1 cellular context compared by ENCODE assay signal in the genomic region with DNA sequence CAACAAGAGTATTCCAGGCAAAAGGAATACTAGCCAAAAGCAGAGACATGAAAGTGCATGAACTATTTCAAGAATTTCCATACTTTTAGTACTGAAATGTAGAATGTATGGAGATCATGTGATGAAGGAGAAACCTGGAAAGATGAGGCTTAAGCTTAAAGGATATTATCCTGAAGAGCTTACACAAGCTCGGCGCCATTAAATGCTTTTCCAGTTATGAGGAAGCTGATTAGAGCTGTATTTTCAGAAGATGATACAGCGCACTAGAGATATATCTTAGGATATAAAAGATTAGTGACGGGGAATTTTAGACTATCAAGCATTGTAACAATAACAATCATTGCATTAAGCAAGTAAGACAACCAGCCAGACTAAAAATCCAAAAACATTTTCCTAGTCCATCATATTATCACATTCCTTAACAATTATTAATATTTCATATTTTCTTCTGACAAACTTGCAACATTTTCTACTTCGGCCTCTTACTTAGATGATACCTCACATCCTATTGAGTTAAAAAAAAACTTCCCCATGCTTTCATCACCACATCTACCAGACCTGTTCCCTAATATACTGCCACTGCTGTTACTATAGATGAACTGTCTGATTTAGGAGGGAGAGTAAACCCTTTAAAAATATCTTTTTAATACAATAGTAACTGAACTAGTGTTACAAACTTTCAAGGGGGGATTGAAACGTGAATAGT.
TF ChIP-seq lines count a peak whose summit lies in the region.

No MANE protein-coding gene starts in this region.

TF ChIP-seq in HepG2, 621 proteins besides CTCF, POLR2A, EP300 and RAD21:
- TF ChIP-seq ZKSCAN8 (CRISPR knock-in tag; IDR thresholded peaks at IDR 0.05; ENCODE audit: borderline replicate concordance), result no peak
- no peak for TF ChIP-seq NRL (CRISPR knock-in tag; IDR thresholded peaks at IDR 0.05; ENCODE audit: borderline replicate concordance)
- no peak for TF ChIP-seq ZSCAN30 (CRISPR knock-in tag; IDR thresholded peaks at IDR 0.05)
- TF ChIP-seq ZFP36L2 (CRISPR knock-in tag; IDR thresholded peaks at IDR 0.05), result no peak
- TF ChIP-seq SP2 (CRISPR knock-in tag; IDR thresholded peaks at IDR 0.05), result no peak
- TF ChIP-seq HMGA1 (CRISPR knock-in tag; conservative IDR thresholded peaks at IDR 0.05), result no peak
- no peak for TF ChIP-seq TEAD3 (CRISPR knock-in tag; optimal IDR thresholded peaks at IDR 0.05; ENCODE audit: borderline replicate concordance)
- TF ChIP-seq SOX13 (IDR thresholded peaks at IDR 0.05), result no peak
- no peak for TF ChIP-seq SOX13 (CRISPR knock-in tag; conservative IDR thresholded peaks at IDR 0.05 in 1 of 2, IDR thresholded peaks at IDR 0.05 in 1 of 2)
- TF ChIP-seq, protein P1, sequence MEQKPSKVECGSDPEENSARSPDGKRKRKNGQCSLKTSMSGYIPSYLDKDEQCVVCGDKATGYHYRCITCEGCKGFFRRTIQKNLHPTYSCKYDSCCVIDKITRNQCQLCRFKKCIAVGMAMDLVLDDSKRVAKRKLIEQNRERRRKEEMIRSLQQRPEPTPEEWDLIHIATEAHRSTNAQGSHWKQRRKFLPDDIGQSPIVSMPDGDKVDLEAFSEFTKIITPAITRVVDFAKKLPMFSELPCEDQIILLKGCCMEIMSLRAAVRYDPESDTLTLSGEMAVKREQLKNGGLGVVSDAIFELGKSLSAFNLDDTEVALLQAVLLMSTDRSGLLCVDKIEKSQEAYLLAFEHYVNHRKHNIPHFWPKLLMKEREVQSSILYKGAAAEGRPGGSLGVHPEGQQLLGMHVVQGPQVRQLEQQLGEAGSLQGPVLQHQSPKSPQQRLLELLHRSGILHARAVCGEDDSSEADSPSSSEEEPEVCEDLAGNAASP (CRISPR knock-in tag; IDR thresholded peaks at IDR 0.05; ENCODE audit: borderline replicate concordance), result no peak
- TF ChIP-seq ZNF484 (CRISPR knock-in tag; IDR thresholded peaks at IDR 0.05; ENCODE audit: borderline replicate concordance, low read depth), result no peak
- TF ChIP-seq AKAP8 (CRISPR knock-in tag; IDR thresholded peaks at IDR 0.05), result no peak
